Comparison of ENCODE assay signal across 9 cellular contexts in genomic region chr15:64503197-64503596, GRCh38. TPM values are rescaled to one million over a fixed set of nuclear protein-coding genes. Genes with fewer than 3 reads are reported as not detected.
DNase-seq lines count a peak whose midpoint lies in the region; ATAC-seq and TF ChIP-seq lines count a peak whose summit lies in the region.
"Had no signal": no experiment of that assay in that cellular context is flagged by ENCODE, and none has a peak within 500 bp of the region (broad histone marks: within the 10 kb centered on the region; RNA-seq: fewer than 3 reads in every experiment).

No MANE protein-coding gene starts in this region.

- peak overlapping the region; percentile 2 for H3K4me3 ChIP-seq in thymus (ENCODE audit: low read length)
- H3K4me3 ChIP-seq: SK-N-MC had no signal

- no peaks in the 10 kb centered on the region for H3K27me3 ChIP-seq in thymus (ENCODE audit: control insufficient read depth, insufficient read depth)

- ATAC-seq in activated T-cell treated with anti-CD3 and anti-CD28 coated beads, Interleukin-2, amount 50 U/mL, for 4 hours: peak; percentile 20 to 36
- ATAC-seq in activated CD8-positive, alpha-beta T cell treated with anti-CD3 and anti-CD28 coated beads for 36 hours: no peak

- no peak for DNase-seq in activated T-cell treated with anti-CD3 and anti-CD28 coated beads, Interleukin-2, amount 50 U/mL, for 4 hours
- no peak for DNase-seq in activated T-cell treated with anti-CD3 and anti-CD28 coated beads, Interleukin-2, amount 50 U/mL, for 48 hours
- DNase-seq in activated CD8-positive, alpha-beta T cell treated with anti-CD3 and anti-CD28 coated beads for 36 hours: no peak
- DNase-seq in islet precursor cell: peak; percentile 88
- no peak for DNase-seq in erythroblast (lab: John Stamatoyannopoulos, UW)
- DNase-seq in G401 (ENCODE audit: low spot score): no peak
- DNase-seq in effector CD4-positive, alpha-beta T cell: no peak

- WGBS in thymus: 10% methylated on average over 4 of the region's 4 CpGs

- TF ChIP-seq CTCF in activated CD8-positive, alpha-beta T cell treated with anti-CD3 and anti-CD28 coated beads for 36 hours (IDR thresholded peaks at IDR 0.05): no peak

- in situ Hi-C loops in G401 (cut with HindIII; ENCODE audit: low sequenced_read_pairs): no loop called here

- CTCF ChIA-PET in activated CD8-positive, alpha-beta T cell treated with anti-CD3 and anti-CD28 coated beads for 36 hours (lab: Charles Lee): interaction anchor here (1.1 to 2.2 kb wide), 4 partner anchors 11 to 150 kb away, joined by 3 to 6 read pairs (median 5); no protein-coding TSS in a partner anchor

- POLR2A ChIA-PET in activated CD8-positive, alpha-beta T cell treated with anti-CD3 and anti-CD28 coated beads for 36 hours (lab: Charles Lee): interaction anchor here (0.9 to 1.5 kb wide), 3 partner anchors 15 to 43 kb away, joined by 3 to 5 read pairs (median 3); partner anchors contain the start of gene ZNF609

- TF ChIP-seq POLR2A in erythroblast (IDR thresholded peaks at IDR 0.05; ENCODE audit: low read length): no peak

- H3K4me3 Mint-ChIP-seq in activated T-cell treated with anti-CD3 and anti-CD28 coated beads, Interleukin-2, amount 50 U/mL, for 4 hours: peak overlapping the region; percentile 22
- H3K4me3 Mint-ChIP-seq in activated CD8-positive, alpha-beta T cell treated with anti-CD3 and anti-CD28 coated beads for 36 hours: peak overlapping the region; percentile 31

- peak overlapping the region; percentile 78 for H3K27ac ChIP-seq in thymus (ENCODE audit: low read depth)

- peaks cover 86% of the 10 kb centered on the region for H3K4me1 Mint-ChIP-seq in activated T-cell treated with anti-CD3 and anti-CD28 coated beads, Interleukin-2, amount 50 U/mL, for 4 hours (ENCODE audit: low read depth)
- peaks cover 81% of the 10 kb centered on the region for H3K4me1 Mint-ChIP-seq in activated CD8-positive, alpha-beta T cell treated with anti-CD3 and anti-CD28 coated beads for 36 hours (ENCODE audit: low read depth)

- H3K9me3 ChIP-seq in thymus (ENCODE audit: control insufficient read depth): no peaks in the 10 kb centered on the region

- no peaks in the 10 kb centered on the region for H3K9me3 Mint-ChIP-seq in activated T-cell treated with anti-CD3 and anti-CD28 coated beads, Interleukin-2, amount 50 U/mL, for 4 hours
- H3K9me3 Mint-ChIP-seq in activated CD8-positive, alpha-beta T cell treated with anti-CD3 and anti-CD28 coated beads for 36 hours: no peaks in the 10 kb centered on the region

- H3K27ac Mint-ChIP-seq in activated CD8-positive, alpha-beta T cell treated with anti-CD3 and anti-CD28 coated beads for 36 hours: peak overlapping the region; percentile 82

- H3K27me3 Mint-ChIP-seq in activated T-cell treated with anti-CD3 and anti-CD28 coated beads, Interleukin-2, amount 50 U/mL, for 4 hours (ENCODE audit: low read depth): no peaks in the 10 kb centered on the region
- no peaks in the 10 kb centered on the region for H3K27me3 Mint-ChIP-seq in activated CD8-positive, alpha-beta T cell treated with anti-CD3 and anti-CD28 coated beads for 36 hours

- intact Hi-C loops in activated CD8-positive, alpha-beta T cell treated with anti-CD3 and anti-CD28 coated beads for 36 hours (cut with micrococcal nuclease): no loop called here

- peaks cover 26% of the 10 kb centered on the region for H3K36me3 Mint-ChIP-seq in activated T-cell treated with anti-CD3 and anti-CD28 coated beads, Interleukin-2, amount 50 U/mL, for 4 hours (ENCODE audit: insufficient read depth)
- H3K36me3 Mint-ChIP-seq in activated CD8-positive, alpha-beta T cell treated with anti-CD3 and anti-CD28 coated beads for 36 hours (ENCODE audit: low read depth): peaks cover 45% of the 10 kb centered on the region

- peaks cover 19% of the 10 kb centered on the region for H3K4me1 ChIP-seq in thymus (ENCODE audit: control insufficient read depth, insufficient read depth, low read length)

- H3K36me3 ChIP-seq in thymus (ENCODE audit: control insufficient read depth, insufficient read depth): peaks cover 15% of the 10 kb centered on the region

RNA-seq across cellular contexts. Expression of gene ZNF609, which starts 42.8 kb away (rescaled TPM):
- 10 to 100 TPM; 26.9 to 34.1 (median 28.3) TPM for total RNA-seq in activated T-cell treated with anti-CD3 and anti-CD28 coated beads, Interleukin-2, amount 50 U/mL, for 4 hours
- 10 to 100 TPM; 37.2 to 39.6 TPM for total RNA-seq in activated CD8-positive, alpha-beta T cell treated with anti-CD3 and anti-CD28 coated beads for 36 hours
- 7.5 TPM for polyA plus RNA-seq in thymus
- 11.6 and 17.0 TPM in 2 replicates for total RNA-seq in G401 (2014; rRNA removed; shearing (Covaris generic))
